18 cellular contexts compared by ENCODE assay signal in genomic region chr4:184262901-184263300, GRCh38. TPM values are rescaled to one million over a fixed set of nuclear protein-coding genes. Genes with fewer than 3 reads are reported as not detected.
DNase-seq lines count a peak whose midpoint lies in the region; ATAC-seq and TF ChIP-seq lines count a peak whose summit lies in the region.
"Had no signal": no experiment of that assay in that cellular context is flagged by ENCODE, and none has a peak within 500 bp of the region (broad histone marks: within the 10 kb centered on the region; RNA-seq: fewer than 3 reads in every experiment).

No MANE protein-coding gene starts in this region.

- H3K27ac ChIP-seq in ACC112 (ENCODE audit: low read depth, low read length) = peak overlapping the region; percentile 33; the same call in 1 of the 2 replicates
- H3K27ac ChIP-seq in hepatocyte = no peak overlapping the region

- H3K4me3 ChIP-seq in ACC112 (ENCODE audit: low read depth, low read length) (no peak overlapping the region), fibroblast of mammary gland (ENCODE audit: control insufficient read depth, low read depth, low read length) (no peak overlapping the region), hepatocyte (no peak overlapping the region)
- H3K4me3 ChIP-seq: BLaER1 treated with 17β-estradiol and CSF1 and Interleukin-3, amounts not matched to agents 10 nM and 100 nM; left lung had no signal

- H3K27me3 ChIP-seq in ACC112 (ENCODE audit: insufficient read depth, low read length) = no peaks in the 10 kb centered on the region
- no peaks in the 10 kb centered on the region for H3K27me3 ChIP-seq in hepatocyte
- H3K27me3 ChIP-seq: BLaER1 treated with 17β-estradiol and CSF1 and Interleukin-3, amounts not matched to agents 10 nM and 100 nM; left lung had no signal

- H3K9me2 ChIP-seq in hepatocyte (replicated peaks; ENCODE audit: insufficient read depth) = no peaks in the 10 kb centered on the region

- H3K9me3 ChIP-seq in hepatocyte (ENCODE audit: low read depth) = no peaks in the 10 kb centered on the region
- H3K9me3 ChIP-seq: BLaER1 treated with 17β-estradiol and CSF1 and Interleukin-3, amounts not matched to agents 10 nM and 100 nM; left lung had no signal

- H3K4me2 ChIP-seq in hepatocyte = no peak overlapping the region

- H2AFZ ChIP-seq in ACC112 (ENCODE audit: low read length, unreplicated experiment) (peak overlapping the region; percentile 75), hepatocyte (no peak overlapping the region)

- H3K36me3 ChIP-seq in ACC112 (ENCODE audit: insufficient read depth, low read length) = no peaks in the 10 kb centered on the region
- no peaks in the 10 kb centered on the region for H3K36me3 ChIP-seq in hepatocyte (replicated peaks; ENCODE audit: insufficient read depth, low read depth)
- H3K36me3 ChIP-seq: BLaER1 treated with 17β-estradiol and CSF1 and Interleukin-3, amounts not matched to agents 10 nM and 100 nM; left lung had no signal

- no peak for ATAC-seq in HG02885 (IDR thresholded peaks at IDR 0.05; ENCODE audit: poor library complexity, unreplicated experiment)
- ATAC-seq: left lung, T-helper 17 cell had no signal

- H4K20me1 ChIP-seq in hepatocyte (ENCODE audit: insufficient read depth, poor library complexity, severe bottlenecking) = no peaks in the 10 kb centered on the region
- H4K20me1 ChIP-seq: BLaER1 treated with 17β-estradiol and CSF1 and Interleukin-3, amounts not matched to agents 10 nM and 100 nM had no signal

- in situ Hi-C loops in KBM-7 (cut with MboI; ENCODE audit: low pct_unique_long_range_greater_than_20kb, low sequenced_read_pairs) = no loop called here

- TF ChIP-seq CTCF in fibroblast of mammary gland (conservative IDR thresholded peaks at IDR 0.05; ENCODE audit: control insufficient read depth, insufficient read depth, low read depth, low read length) (no peak), hepatocyte (IDR thresholded peaks at IDR 0.05; ENCODE audit: poor library complexity) (no peak)

- H3K4me1 ChIP-seq in ACC112 (ENCODE audit: control insufficient read depth, insufficient read depth, low read length, unreplicated experiment) = peaks cover 29% of the 10 kb centered on the region
- no peaks in the 10 kb centered on the region for H3K4me1 ChIP-seq in hepatocyte (ENCODE audit: insufficient read depth)

- peak; percentile 47 for DNase-seq in ELR (ENCODE audit: low read depth)
- DNase-seq in RKO (ENCODE audit: low spot score) = peak; percentile 59
- peak; percentile 59 for DNase-seq in fibroblast of mammary gland (ENCODE audit: low read depth)
- DNase-seq in KBM-7 = no peak
- DNase-seq in inferior parietal cortex (ENCODE audit: extremely low spot score) = no peak
- no peak for DNase-seq in hepatocyte (ENCODE audit: low spot score)
- DNase-seq: activated CD4-positive, alpha-beta T cell treated with anti-CD3 and anti-CD28 coated beads, Interleukin-2, amount 50 U/mL, for 4 hours; activated naive CD4-positive, alpha-beta T cell treated with anti-CD3 and anti-CD28 coated beads for 36 hours; left lung; NCI-H1694 treated with DMSO at 0.1 percent for 48 hours; NCI-H524 treated with DMSO at 0.1 percent for 48 hours; RPMI8226; T-helper 17 cell had no signal

- H3K79me2 ChIP-seq in ACC112 (ENCODE audit: control insufficient read depth, insufficient read depth, low read length, unreplicated experiment) (no peaks in the 10 kb centered on the region), hepatocyte (no peaks in the 10 kb centered on the region)

RNA-seq across cellular contexts. Expression of gene ENPP6, which starts 45.2 kb away (rescaled TPM):
- total RNA-seq in hepatocyte = 0.03 TPM in 1 of 2 replicates, not detected in the other
- polyA plus RNA-seq in hepatocyte = not detected in 2 replicates
- total RNA-seq: activated naive CD4-positive, alpha-beta T cell treated with anti-CD3 and anti-CD28 coated beads for 36 hours; endothelial cell of umbilical vein; progenitor cell of endocrine pancreas; T-helper 17 cell had no signal
- polyA plus RNA-seq: endothelial cell of umbilical vein had no signal

Comparison
In these comparisons a context has a peak if more than half of its experiments do, and no peak if none do; other contexts are left out.
1. DNase-seq: peak in ELR (single experiment), RKO (single experiment) and fibroblast of mammary gland (single experiment); none in KBM-7 (single experiment), inferior parietal cortex (single experiment) and hepatocyte (single experiment).